In genomic region chr17:1912146-1912545, GRCh38 we compare ENCODE assay signal across 25 cellular contexts.
"Had no signal": no experiment of that assay in that cellular context is flagged by ENCODE, and none has a peak within 500 bp of the region (broad histone marks: within the 10 kb centered on the region; RNA-seq: fewer than 3 reads in every experiment).

No MANE protein-coding gene starts in this region.

- H3K9ac ChIP-seq: parathyroid adenoma had no signal

- H3K79me2 ChIP-seq: hepatocyte, parathyroid adenoma had no signal

- DNase-seq: heart right ventricle; left colon; lower lobe of right lung; mesendoderm; naive B cell; natural killer cell; nephron progenitor cell; nucleus accumbens; psoas muscle; sigmoid colon; small intestine; stimulated activated CD4-positive, alpha-beta T cell treated with anti-CD3 and anti-CD28 coated beads, Interleukin-1b, Interleukin-23, amount 100 ng/mL, for 48 hours; stimulated activated CD4-positive, alpha-beta T cell treated with anti-CD3 and anti-CD28 coated beads, Interleukin-2, amount 100 ng/mL, for 48 hours; stimulated activated CD4-positive, alpha-beta T cell treated with anti-CD3 and anti-CD28 coated beads, Interleukin-4, amount 100 ng/mL, for 4 hours; stimulated activated CD8-positive, alpha-beta memory T cell treated with anti-CD3 and anti-CD28 coated beads, Interleukin-4, amount 100 ng/mL, for 48 hours; stimulated activated naive CD4-positive, alpha-beta T cell treated with Interleukin-2 at 50 U/mL for 16 hours; stimulated activated naive CD8-positive, alpha-beta T cell treated with anti-CD3 and anti-CD28 coated beads, Interleukin-15, amount 100 ng/mL, for 72 hours; upper lobe of right lung had no signal

- H3K9me3 ChIP-seq: heart right ventricle, left lung, lower lobe of right lung, psoas muscle, sigmoid colon, tibial nerve, upper lobe of right lung had no signal

- ATAC-seq: heart right ventricle; left colon; left lung; lower lobe of right lung; natural killer cell; psoas muscle; stimulated activated memory B cell treated with anti-CD40 and anti-IgM and Interleukin-4, amounts not matched to agents 10 μg/mL and 1 μg/mL and 100 μg/mL, for 72 hours; stimulated activated naive CD8-positive, alpha-beta T cell treated with anti-CD3 and anti-CD28 coated beads, Interleukin-15, amount 100 ng/mL, for 72 hours; upper lobe of right lung had no signal

- H2AFZ ChIP-seq: hepatocyte, parathyroid adenoma had no signal

- H3K4me3 ChIP-seq: heart right ventricle, hepatocyte, left lung, lower lobe of right lung, psoas muscle, sigmoid colon, tibial nerve, upper lobe of right lung had no signal

- FAIRE-seq: keratinocyte, small intestine, urothelium cell line had no signal

- H3K4me2 ChIP-seq: hepatocyte had no signal

- H3K36me3 ChIP-seq: heart right ventricle, left lung, lower lobe of right lung, sigmoid colon, tibial nerve, upper lobe of right lung had no signal

- H3K27ac ChIP-seq: heart right ventricle, hepatocyte, left lung, lower lobe of right lung, parathyroid adenoma, psoas muscle, sigmoid colon, tibial nerve, upper lobe of right lung had no signal
